ENCODE assay signal across 18 cellular contexts in genomic region chr14:23648764-23649460, GRCh38. TPM values are rescaled to one million over a fixed set of nuclear protein-coding genes. Genes with fewer than 3 reads are reported as not detected.
DNase-seq lines count a peak whose midpoint lies in the region; ATAC-seq, FAIRE-seq and TF ChIP-seq lines count a peak whose summit lies in the region.
"Had no signal": no experiment of that assay in that cellular context is flagged by ENCODE, and none has a peak within 500 bp of the region (broad histone marks: within the 10 kb centered on the region; RNA-seq: fewer than 3 reads in every experiment).

No MANE protein-coding gene starts in this region.

- no peak overlapping the region for H3K4ac ChIP-seq in trophoblast cell (ENCODE audit: low read depth, low read length)

- H3K23ac ChIP-seq in trophoblast cell (ENCODE audit: low read length), result no peak overlapping the region

- peak overlapping the region; percentile 24 for H2BK120ac ChIP-seq in trophoblast cell (ENCODE audit: insufficient read depth, low read length, poor library complexity)

- peak overlapping the region; percentile 36 for H3K18ac ChIP-seq in trophoblast cell (ENCODE audit: low read length)

- TF ChIP-seq EP300 in HepG2 (IDR thresholded peaks at IDR 0.05; ENCODE audit: low read depth in 2 of 2, low read length in 2 of 2) (no peak), HepG2 (CRISPR knock-in tag; IDR thresholded peaks at IDR 0.05; ENCODE audit: borderline replicate concordance) (peak; percentile 24; the same call in 1 of the 2 replicates)

- TF ChIP-seq POLR2A in HepG2 (IDR thresholded peaks at IDR 0.05; ENCODE audit: insufficient read depth in 1 of 2, low read depth in 2 of 2, low read length in 2 of 2) (peak in 1 of 2 experiments; percentile 75; a peak in 2 of 4 replicates), right lobe of liver (IDR thresholded peaks at IDR 0.05) (no peak)

- in situ Hi-C loops in HepG2 (cut with HindIII; ENCODE audit: extremely low pct_ligation_motif_present, low pct_unique_long_range_greater_than_20kb), result no loop called here
- in situ Hi-C loops in brain microvascular endothelial cell (cut with HindIII; ENCODE audit: low pct_ligation_motif_present, low sequenced_read_pairs), result no loop called here

- no peak overlapping the region for H2AFZ ChIP-seq in HepG2 (ENCODE audit: low read length)
- no peak overlapping the region for H2AFZ ChIP-seq in trophoblast cell (ENCODE audit: insufficient read depth, low read length, poor library complexity)
- no peak overlapping the region for H2AFZ ChIP-seq in OCI-LY7 (ENCODE audit: low read length)

- peak overlapping the region; percentile 18 for H3K14ac ChIP-seq in trophoblast cell (ENCODE audit: low read length)

- 0 out of 2 replicates have a peak, but pooled peaks have one; percentile 14 for TF ChIP-seq RAD21 in HepG2 (CRISPR knock-in tag; IDR thresholded peaks at IDR 0.05)

- 34% methylated on average over 5 of the region's 5 CpGs for WGBS in HepG2 (ENCODE audit: low lambda C conversion rate)
- 63% methylated on average over 4 of the region's 5 CpGs for WGBS in right lobe of liver (ENCODE audit: insufficient coverage, low coverage, low lambda C conversion rate, missing lambda C conversion rate)
- no CpG with 5 or more reads among the region's 5 CpGs for WGBS in trophoblast cell (ENCODE audit: extremely low coverage, insufficient coverage, insufficient read length)

- H2AK5ac ChIP-seq in trophoblast cell (ENCODE audit: low read length), result peak overlapping the region; percentile 32

- ATAC-seq in HepG2 (peak; percentile 1), right lobe of liver (no peak)
- no peak for ATAC-seq in central memory CD8-positive, alpha-beta T cell (replicated peaks; ENCODE audit: extremely low read depth, poor library complexity, severe bottlenecking)
- ATAC-seq: A549, HCT116 had no signal

- H3K4me2 ChIP-seq in HepG2 (ENCODE audit: low read depth, low read length) (no peak overlapping the region), trophoblast cell (ENCODE audit: low read length) (no peak overlapping the region), OCI-LY7 (ENCODE audit: low read length) (no peak overlapping the region)
- H3K4me2 ChIP-seq: A549 had no signal

- H3K9me2 ChIP-seq in OCI-LY7 (ENCODE audit: insufficient read depth, low read length), result no peaks in the 10 kb centered on the region

- no peak overlapping the region for H3K4me3 Mint-ChIP-seq in central memory CD8-positive, alpha-beta T cell
- H3K4me3 Mint-ChIP-seq: CD4-positive, alpha-beta T cell had no signal

- no peak overlapping the region for H3K27ac ChIP-seq in HepG2 (ENCODE audit: extremely low read length, insufficient read depth, low read length)
- no peak overlapping the region for H3K27ac ChIP-seq in right lobe of liver
- H3K27ac ChIP-seq in trophoblast cell (ENCODE audit: low read depth, low read length), result peak overlapping the region; percentile 4
- no peak overlapping the region for H3K27ac ChIP-seq in OCI-LY7 (ENCODE audit: low read depth, low read length, poor library complexity, severe bottlenecking)
- H3K27ac ChIP-seq in brain microvascular endothelial cell, result no peak overlapping the region
- H3K27ac ChIP-seq: 22Rv1, A549, C4-2B had no signal

- H4K91ac ChIP-seq in trophoblast cell (ENCODE audit: low read depth, low read length), result peak overlapping the region; percentile 29

- H3K9ac ChIP-seq in HepG2 (ENCODE audit: insufficient read depth, low read depth, low read length) (no peak overlapping the region), trophoblast cell (ENCODE audit: low read length) (no peak overlapping the region)

- H3K4me1 ChIP-seq in HepG2 (ENCODE audit: insufficient read depth, low read length) (peaks cover 8% of the 10 kb centered on the region; the same call in 1 of the 2 replicates), right lobe of liver (no peaks in the 10 kb centered on the region), trophoblast cell (ENCODE audit: control insufficient read depth in 1 of 2, insufficient read depth in 2 of 2, low read length in 2 of 2) (peaks cover 21 to 34% of the 10 kb centered on the region in 2 experiments), OCI-LY7 (ENCODE audit: insufficient read depth, low read length, poor library complexity, severe bottlenecking) (no peaks in the 10 kb centered on the region)
- H3K4me1 ChIP-seq: Caco-2 had no signal

- TF ChIP-seq CTCF in HepG2 (CRISPR knock-in tag; IDR thresholded peaks at IDR 0.05) (no peak), right lobe of liver (IDR thresholded peaks at IDR 0.05) (no peak), OCI-LY7 (conservative IDR thresholded peaks at IDR 0.05; ENCODE audit: low read length) (no peak), brain microvascular endothelial cell (IDR thresholded peaks at IDR 0.05; ENCODE audit: low read depth, low read length, missing control alignments) (no peak)

- POLR2A ChIA-PET in HepG2 (lab: Yijun Ruan, JAX), result interaction anchor here (1.2 to 7.1 kb wide), 6 partner anchors 8 to 262 kb away, joined by 4 to 173 read pairs (median 7); partner anchors contain the start of gene DHRS2
- POLR2A ChIA-PET in OCI-LY7 (lab: Charles Lee), result no interaction called here

- H3K4me1 Mint-ChIP-seq in central memory CD8-positive, alpha-beta T cell, result peaks cover 4% of the 10 kb centered on the region

- peaks cover 12% of the 10 kb centered on the region in 2 experiments for H3K36me3 ChIP-seq in HepG2 (replicated peaks in 1 of 2; ENCODE audit: control insufficient read depth in 1 of 2, insufficient read depth in 2 of 2, low read length in 2 of 2)
- H3K36me3 ChIP-seq in right lobe of liver, result no peaks in the 10 kb centered on the region
- H3K36me3 ChIP-seq in trophoblast cell (ENCODE audit: control insufficient read depth in 1 of 2, insufficient read depth in 2 of 2, low read length in 2 of 2), result peaks cover 0 to 3% of the 10 kb centered on the region in 2 experiments
- no peaks in the 10 kb centered on the region for H3K36me3 ChIP-seq in OCI-LY7 (ENCODE audit: insufficient read depth, low read length)
- H3K36me3 ChIP-seq in brain microvascular endothelial cell (replicated peaks), result no peaks in the 10 kb centered on the region

- H3K9me3 Mint-ChIP-seq in central memory CD8-positive, alpha-beta T cell, result no peaks in the 10 kb centered on the region
- H3K9me3 Mint-ChIP-seq: CD4-positive, alpha-beta T cell had no signal

- H3K4me3 ChIP-seq in HepG2 (replicated peaks in 1 of 3; ENCODE audit: insufficient read depth in 1 of 3, low read depth in 2 of 3, low read length in 3 of 3), result no peak overlapping the region
- no peak overlapping the region for H3K4me3 ChIP-seq in right lobe of liver
- no peak overlapping the region for H3K4me3 ChIP-seq in trophoblast cell (ENCODE audit: low read depth, low read length)
- H3K4me3 ChIP-seq in OCI-LY7 (ENCODE audit: low read depth, low read length, poor library complexity, severe bottlenecking), result no peak overlapping the region
- no peak overlapping the region for H3K4me3 ChIP-seq in brain microvascular endothelial cell (ENCODE audit: low read depth, low read length)
- H3K4me3 ChIP-seq: A549 had no signal

- H3K36me3 Mint-ChIP-seq in central memory CD8-positive, alpha-beta T cell (ENCODE audit: insufficient read depth), result no peaks in the 10 kb centered on the region

- no TSS peak for BruUV-seq in HepG2 (replicated peaks; lab: Mats Ljungman, UMichigan)
- BruUV-seq in OCI-LY7 (replicated peaks; lab: Mats Ljungman, UMichigan), result no TSS peak

- H3K27me3 ChIP-seq in HepG2 (ENCODE audit: control insufficient read depth in 1 of 2, insufficient read depth in 2 of 2, low read length in 2 of 2) (peaks cover 0 to 18% of the 10 kb centered on the region in 2 experiments; a peak in 1 of 5 replicates), right lobe of liver (no peaks in the 10 kb centered on the region), trophoblast cell (ENCODE audit: insufficient read depth, low read length) (no peaks in the 10 kb centered on the region), brain microvascular endothelial cell (replicated peaks) (no peaks in the 10 kb centered on the region)

- no peak overlapping the region for H4K12ac ChIP-seq in trophoblast cell (ENCODE audit: low read depth, low read length)

- H3K27me3 Mint-ChIP-seq in central memory CD8-positive, alpha-beta T cell, result peaks cover 29% of the 10 kb centered on the region

- H3K27ac Mint-ChIP-seq in central memory CD8-positive, alpha-beta T cell (ENCODE audit: low read depth), result peak overlapping the region; percentile 20
- H3K27ac Mint-ChIP-seq: CD4-positive, alpha-beta T cell had no signal

- intact Hi-C loops in HepG2 (cut with micrococcal nuclease; ENCODE audit: unreplicated experiment) (no loop called here), right lobe of liver (cut with DNase I) (no loop called here), OCI-LY7 (cut with micrococcal nuclease; ENCODE audit: unreplicated experiment) (no loop called here)

- no peak for DNase-seq in HepG2 (ENCODE audit: low spot score)
- no peak for DNase-seq in right lobe of liver
- DNase-seq in central memory CD8-positive, alpha-beta T cell (ENCODE audit: low spot score in 2 of 2), result no peak
- no peak for DNase-seq in trophoblast cell
- no peak for DNase-seq in NCI-H187 (lab: John Stamatoyannopoulos, UW)
- no peak for DNase-seq in OCI-LY7 (ENCODE audit: low spot score)
- no peak for DNase-seq in brain microvascular endothelial cell
- DNase-seq: AML-193; Caco-2; CD4-positive, alpha-beta T cell had no signal

- CTCF ChIA-PET in HepG2 (lab: Yijun Ruan, JAX; ENCODE audit: low intra/inter-chr PET ratio, low total read pairs) (no interaction called here), OCI-LY7 (lab: Charles Lee; ENCODE audit: unreplicated experiment) (no interaction called here)

- H4K20me1 ChIP-seq in HepG2 (ENCODE audit: insufficient read depth, low read length) (peaks cover 21% of the 10 kb centered on the region; the same call in 1 of the 2 replicates), OCI-LY7 (ENCODE audit: insufficient read depth, low read length) (no peaks in the 10 kb centered on the region)

- peaks cover 33% of the 10 kb centered on the region for H3K79me1 ChIP-seq in trophoblast cell (ENCODE audit: low read length)

- H3K9me3 ChIP-seq in HepG2 (ENCODE audit: low read length) (no peaks in the 10 kb centered on the region), right lobe of liver (no peaks in the 10 kb centered on the region), trophoblast cell (ENCODE audit: insufficient read depth, low read depth, low read length) (peaks cover 5% of the 10 kb centered on the region), OCI-LY7 (ENCODE audit: low read length) (no peaks in the 10 kb centered on the region)
- H3K9me3 ChIP-seq: A549, Caco-2 had no signal

- H2BK5ac ChIP-seq in trophoblast cell (ENCODE audit: low read depth, low read length, poor library complexity), result peak overlapping the region; percentile 24

- no peak for FAIRE-seq in HepG2 (lab: Jason Lieb, UNC)
- FAIRE-seq: A549, D721Med, G401.6, GM12891, GM19239 had no signal

- H3K79me2 ChIP-seq in HepG2 (ENCODE audit: insufficient read depth, low read length), result no peaks in the 10 kb centered on the region
- H3K79me2 ChIP-seq in trophoblast cell (ENCODE audit: control insufficient read depth, insufficient read depth, low read length, poor library complexity), result peaks cover 2% of the 10 kb centered on the region
- H3K79me2 ChIP-seq in OCI-LY7 (ENCODE audit: insufficient read depth, low read depth, low read length), result no peaks in the 10 kb centered on the region

- H4K8ac ChIP-seq in trophoblast cell (ENCODE audit: low read depth, low read length), result peak overlapping the region; percentile 3

- H2BK12ac ChIP-seq in trophoblast cell (ENCODE audit: low read length), result peak overlapping the region; percentile 61

RNA-seq across cellular contexts. Expression of gene DHRS2, which starts 12.7 kb away (rescaled TPM):
- total RNA-seq in HepG2 (2016; rRNA removed; fragmentation: Illumina TruSeq; extraction: Trizol) (2,867 and 3,021 TPM in 2 replicates), right lobe of liver (10 to 100 TPM in 1 of 6 experiments, 1 to 10 TPM in 4, under 1 TPM in 1; 0.53 to 12.3 (median 4.2) TPM), OCI-LY7 (2022) (not detected in 2 replicates)
- total RNA-seq in HepG2 (2016; cell fraction: cytosol; rRNA removed; fragmentation: Illumina TruSeq; extraction: Trizol; ENCODE audit: low read depth), result 582 and 659 TPM in 2 replicates
- 2,776 and 3,102 TPM in 2 replicates for total RNA-seq in HepG2 (2016; cell fraction: insoluble cytoplasmic fraction; rRNA removed; fragmentation: Illumina TruSeq; extraction: Trizol)
- total RNA-seq in HepG2 (2016; cell fraction: membrane; rRNA removed; fragmentation: Illumina TruSeq; extraction: Trizol), result 925 and 1,194 TPM in 2 replicates
- total RNA-seq in HepG2 (2016; cell fraction: nucleus; rRNA removed; fragmentation: Illumina TruSeq; extraction: Trizol), result 2,259 and 2,462 TPM in 2 replicates
- 1,596 and 1,621 TPM in 2 replicates for polyA plus RNA-seq in HepG2 (2011; rRNA removed)
- polyA plus RNA-seq in HepG2 (2011; cell fraction: cytosol; rRNA removed), result 1,194 and 1,328 TPM in 2 replicates
- 2,740 and 3,322 TPM in 2 replicates for polyA plus RNA-seq in HepG2 (2011; cell fraction: nucleus; rRNA removed)
- polyA plus RNA-seq in HepG2 (2012), result 740 and 1,093 TPM in 2 replicates
- polyA plus RNA-seq in HepG2 (2016; cell fraction: cytosol; fragmentation: Illumina TruSeq; extraction: Trizol; ENCODE audit: low read depth), result 288 and 375 TPM in 2 replicates
- 2,577 and 2,685 TPM in 2 replicates for polyA plus RNA-seq in HepG2 (2016; cell fraction: insoluble cytoplasmic fraction; fragmentation: Illumina TruSeq; extraction: Trizol; ENCODE audit: low read depth)
- 518 and 720 TPM in 2 replicates for polyA plus RNA-seq in HepG2 (2016; cell fraction: membrane; fragmentation: Illumina TruSeq; extraction: Trizol; ENCODE audit: low read depth)
- polyA plus RNA-seq in HepG2 (2016; cell fraction: nucleus; fragmentation: Illumina TruSeq; extraction: Trizol; ENCODE audit: insufficient read depth, low read depth), result 3,957 and 4,035 TPM in 2 replicates
- polyA minus RNA-seq in HepG2 (2011; rRNA and poly(A)+ RNA removed; ENCODE audit: low replicate concordance), result 4.9 and 1,419 TPM in 2 replicates
- polyA minus RNA-seq in HepG2 (2011; cell fraction: cytosol; rRNA and poly(A)+ RNA removed), result 390 and 391 TPM in 2 replicates
- polyA minus RNA-seq in HepG2 (2011; cell fraction: nucleus; rRNA and poly(A)+ RNA removed), result 1,540 and 1,882 TPM in 2 replicates
- 13.6 and 14.0 TPM in 2 replicates for polyA plus RNA-seq in trophoblast cell (2013)
- not detected in 2 replicates for total RNA-seq in OCI-LY7 (2014; rRNA removed; shearing (Covaris generic))

Comparison
In these comparisons a context has a peak if more than half of its experiments do, and no peak if none do; other contexts are left out.
1. RNA of gene DHRS2, which starts 12.7 kb away (total RNA-seq): 582 to 3,102 TPM in HepG2; 0.53 to 12.3 TPM in right lobe of liver and not detected in OCI-LY7; every median in the first group is over 10 times any median in the second.